ENCODE assay signal across 13 cellular contexts in the genomic region with DNA sequence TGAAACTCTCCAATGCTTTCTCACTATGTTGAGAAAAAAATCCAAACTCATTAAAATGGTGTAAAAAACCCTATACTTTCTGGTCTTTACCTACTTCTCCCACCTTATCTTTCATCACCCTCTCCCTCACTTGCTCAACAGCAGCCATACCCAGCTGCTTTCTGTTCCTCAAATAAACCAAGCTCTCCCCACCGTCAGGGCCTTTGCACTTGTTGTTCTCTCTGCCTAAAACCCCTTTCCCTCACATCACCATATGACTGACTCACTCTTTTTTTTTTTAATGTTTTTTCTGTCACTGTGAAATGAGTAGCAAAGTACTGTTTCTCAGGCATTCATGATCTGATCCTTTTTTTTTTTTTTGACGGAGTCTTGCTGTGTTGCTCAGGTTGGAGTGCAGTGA.
A peak's percentile ranks its signal among the peaks of the same experiment; 100 is the strongest.
DNase-seq lines count a peak whose midpoint lies in the region; ATAC-seq and TF ChIP-seq lines count a peak whose summit lies in the region.
"Had no signal": no experiment of that assay in that cellular context is flagged by ENCODE, and none has a peak within 500 bp of the region (broad histone marks: within the 10 kb centered on the region; RNA-seq: fewer than 3 reads in every experiment).

No MANE protein-coding gene starts in this region.

- peak; percentile 91 for ATAC-seq in GM18858 (IDR thresholded peaks at IDR 0.05; ENCODE audit: unreplicated experiment)
- ATAC-seq in GM21717 (IDR thresholded peaks at IDR 0.05; ENCODE audit: unreplicated experiment) = peak; percentile 94
- peak; percentile 92 for ATAC-seq in HG03378 (IDR thresholded peaks at IDR 0.05; ENCODE audit: unreplicated experiment)
- ATAC-seq in naive thymus-derived CD8-positive, alpha-beta T cell = no peak

- H3K4me1 Mint-ChIP-seq in CD8-positive, alpha-beta memory T cell = no peaks in the 10 kb centered on the region
- H3K4me1 Mint-ChIP-seq in nephron progenitor cell = peaks cover 25% of the 10 kb centered on the region
- peaks cover 0 to 4% (median 1%) of the 10 kb centered on the region in 4 donors for H3K4me1 Mint-ChIP-seq in naive thymus-derived CD8-positive, alpha-beta T cell

- H3K4me1 ChIP-seq in hepatocyte (ENCODE audit: insufficient read depth) = no peaks in the 10 kb centered on the region
- H3K4me1 ChIP-seq in CD8-positive, alpha-beta memory T cell (ENCODE audit: insufficient read depth, low read length) = no peaks in the 10 kb centered on the region
- H3K4me1 ChIP-seq: pancreas had no signal

- H3K4me3 Mint-ChIP-seq in CD8-positive, alpha-beta memory T cell = no peak overlapping the region
- no peak overlapping the region for H3K4me3 Mint-ChIP-seq in nephron progenitor cell
- no peak overlapping the region for H3K4me3 Mint-ChIP-seq in naive thymus-derived CD8-positive, alpha-beta T cell
- H3K4me3 Mint-ChIP-seq: T-helper 1 cell treated with Interleukin-12 subunit alpha and Interleukin-12 subunit beta and Interleukin-4 antibody, amounts not matched to agents 30 μg/mL and 1 μg/mL, for 36 hours had no signal

- H3K9me3 ChIP-seq in hepatocyte (ENCODE audit: low read depth) = no peaks in the 10 kb centered on the region
- no peaks in the 10 kb centered on the region for H3K9me3 ChIP-seq in CD8-positive, alpha-beta memory T cell (ENCODE audit: low read length)
- H3K9me3 ChIP-seq: pancreas had no signal

- no peak overlapping the region for H3K4me2 ChIP-seq in hepatocyte

- 58% methylated on average over 2 of the region's 2 CpGs for WGBS in hepatocyte (ENCODE audit: low lambda C conversion rate, missing lambda C conversion rate)

- no peaks in the 10 kb centered on the region for H4K20me1 ChIP-seq in hepatocyte (ENCODE audit: insufficient read depth, poor library complexity, severe bottlenecking)

- H3K27ac ChIP-seq in hepatocyte = peak overlapping the region; percentile 15
- H3K27ac ChIP-seq in CD8-positive, alpha-beta memory T cell (ENCODE audit: low read depth, low read length) = no peak overlapping the region
- H3K27ac ChIP-seq: pancreas had no signal

- no peak for DNase-seq in hepatocyte (ENCODE audit: low spot score)
- DNase-seq in CD8-positive, alpha-beta memory T cell = no peak
- DNase-seq in nephron progenitor cell = no peak
- DNase-seq in stimulated activated CD4-positive, alpha-beta T cell treated with anti-CD3 and anti-CD28 coated beads, Interleukin-15, amount 100 ng/mL, for 24 hours = no peak
- DNase-seq in naive thymus-derived CD8-positive, alpha-beta T cell = no peak
- DNase-seq: cortex of kidney, DMS79, NCI-H2227 treated with DMSO at 0.1 percent for 48 hours, pancreas had no signal

- no peaks in the 10 kb centered on the region for H3K9me3 Mint-ChIP-seq in CD8-positive, alpha-beta memory T cell
- no peaks in the 10 kb centered on the region for H3K9me3 Mint-ChIP-seq in nephron progenitor cell
- no peaks in the 10 kb centered on the region for H3K9me3 Mint-ChIP-seq in naive thymus-derived CD8-positive, alpha-beta T cell
- H3K9me3 Mint-ChIP-seq: T-helper 1 cell treated with Interleukin-12 subunit alpha and Interleukin-12 subunit beta and Interleukin-4 antibody, amounts not matched to agents 30 μg/mL and 1 μg/mL, for 36 hours had no signal

- H3K36me3 Mint-ChIP-seq in CD8-positive, alpha-beta memory T cell = no peaks in the 10 kb centered on the region
- no peaks in the 10 kb centered on the region for H3K36me3 Mint-ChIP-seq in nephron progenitor cell (ENCODE audit: low read depth)
- H3K36me3 Mint-ChIP-seq in naive thymus-derived CD8-positive, alpha-beta T cell = no peaks in the 10 kb centered on the region

- no peak for TF ChIP-seq CTCF in hepatocyte (IDR thresholded peaks at IDR 0.05; ENCODE audit: poor library complexity)
- TF ChIP-seq CTCF in nephron progenitor cell (IDR thresholded peaks at IDR 0.05) = no peak

- no peaks in the 10 kb centered on the region for H3K27me3 ChIP-seq in hepatocyte
- no peaks in the 10 kb centered on the region for H3K27me3 ChIP-seq in CD8-positive, alpha-beta memory T cell (ENCODE audit: insufficient read depth, low read length, poor library complexity, severe bottlenecking)

- H3K9me2 ChIP-seq in hepatocyte (replicated peaks; ENCODE audit: insufficient read depth) = no peaks in the 10 kb centered on the region

- peaks cover 0 to 9% of the 10 kb centered on the region in 2 donors for H3K27me3 Mint-ChIP-seq in CD8-positive, alpha-beta memory T cell
- H3K27me3 Mint-ChIP-seq in nephron progenitor cell (ENCODE audit: low read depth, poor library complexity) = no peaks in the 10 kb centered on the region
- H3K27me3 Mint-ChIP-seq in naive thymus-derived CD8-positive, alpha-beta T cell = peaks cover 0 to 8% (median 0%) of the 10 kb centered on the region in 5 donors

- H2AFZ ChIP-seq in hepatocyte = no peak overlapping the region

- no peaks in the 10 kb centered on the region for H3K79me2 ChIP-seq in hepatocyte

- H3K4me3 ChIP-seq in hepatocyte = no peak overlapping the region
- no peak overlapping the region for H3K4me3 ChIP-seq in CD8-positive, alpha-beta memory T cell (ENCODE audit: low read length)
- H3K4me3 ChIP-seq: pancreas had no signal

- no peak overlapping the region for H3K27ac Mint-ChIP-seq in CD8-positive, alpha-beta memory T cell
- no peak overlapping the region for H3K27ac Mint-ChIP-seq in nephron progenitor cell
- no peak overlapping the region for H3K27ac Mint-ChIP-seq in naive thymus-derived CD8-positive, alpha-beta T cell
- H3K27ac Mint-ChIP-seq: T-helper 1 cell treated with Interleukin-12 subunit alpha and Interleukin-12 subunit beta and Interleukin-4 antibody, amounts not matched to agents 30 μg/mL and 1 μg/mL, for 36 hours had no signal

- POLR2A ChIA-PET in CD8-positive, alpha-beta memory T cell (lab: Charles Lee) = no interaction called here
- POLR2A ChIA-PET in naive thymus-derived CD8-positive, alpha-beta T cell (lab: Charles Lee) = interaction anchor here (0.7 kb wide), 1 partner anchor 536 kb away, joined by 4 read pairs; no protein-coding TSS in a partner anchor

- CTCF ChIA-PET in CD8-positive, alpha-beta memory T cell (lab: Charles Lee) = interaction anchor here (4.2 kb wide), 1 partner anchor 10 kb away, joined by 17 read pairs; no protein-coding TSS in a partner anchor

- H3K36me3 ChIP-seq in hepatocyte (replicated peaks; ENCODE audit: insufficient read depth, low read depth) = no peaks in the 10 kb centered on the region
- H3K36me3 ChIP-seq in CD8-positive, alpha-beta memory T cell (ENCODE audit: insufficient read depth, low read length) = no peaks in the 10 kb centered on the region
- H3K36me3 ChIP-seq: pancreas had no signal

Comparison
In these comparisons a context has a peak if more than half of its experiments do, and no peak if none do; other contexts are left out.
1. ATAC-seq: peak in GM18858 (single experiment), GM21717 (single experiment) and HG03378 (single experiment); none in naive thymus-derived CD8-positive, alpha-beta T cell (0 of 2).